ENCODE assay signal across 8 cellular contexts in the genomic region with DNA sequence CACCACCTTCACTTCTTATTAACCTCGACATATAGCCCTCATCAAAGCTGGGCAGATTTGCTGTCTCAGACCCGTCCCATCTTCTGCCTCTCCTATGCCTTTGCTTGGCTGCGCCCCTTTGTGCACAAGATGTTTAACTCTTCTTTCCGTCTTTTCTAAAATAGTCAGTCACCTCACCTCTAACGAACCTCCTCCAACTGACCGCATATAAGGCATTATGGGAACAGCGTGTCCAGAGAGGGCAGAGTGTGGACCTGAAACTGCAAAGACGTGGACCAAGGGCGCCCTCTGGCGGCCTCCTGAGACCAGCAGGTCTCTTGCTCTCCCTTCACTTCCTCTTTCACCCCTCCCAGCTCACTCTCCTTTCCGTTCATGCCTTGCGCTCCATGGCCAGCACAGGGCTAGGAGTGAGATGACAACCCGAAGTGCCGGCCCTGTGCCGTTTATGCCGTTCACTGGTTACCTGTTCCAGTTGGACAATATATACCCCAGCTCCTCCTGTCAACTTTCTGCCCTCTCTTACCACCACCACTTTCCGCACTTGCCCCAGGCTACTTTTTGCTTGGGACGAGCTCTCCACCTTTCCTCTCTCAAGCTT. TPM values are rescaled to one million over a fixed set of nuclear protein-coding genes. Genes with fewer than 3 reads are reported as not detected.
DNase-seq lines count a peak whose midpoint lies in the region; TF ChIP-seq lines count a peak whose summit lies in the region.

No MANE protein-coding gene starts in this region.

- H2AFZ ChIP-seq in OCI-LY3 (ENCODE audit: low read depth, low read length): no peak overlapping the region

- H3K4me1 ChIP-seq in HUES64 (ENCODE audit: insufficient read depth, low read length): peaks cover 17% of the 10 kb centered on the region; the same call in 1 of the 2 replicates
- peaks cover 25% of the 10 kb centered on the region for H3K4me1 ChIP-seq in OCI-LY3 (ENCODE audit: low read length)
- H3K4me1 ChIP-seq in esophagus (ENCODE audit: control insufficient read depth in 2 of 2, insufficient read depth in 2 of 2, low read length in 1 of 2): peaks cover 3 to 11% of the 10 kb centered on the region in 2 donors
- H3K4me1 ChIP-seq in muscle layer of colon (ENCODE audit: insufficient read depth, low read length): peaks cover 42% of the 10 kb centered on the region

- peaks cover 36% of the 10 kb centered on the region for H4K20me1 ChIP-seq in OCI-LY3 (ENCODE audit: insufficient read depth, low read length)

- in situ Hi-C loops in GM13977 (cut with MboI; ENCODE audit: low pct_unique_long_range_greater_than_20kb, low sequenced_read_pairs, unreplicated experiment): no loop called here

- TF ChIP-seq CTCF in 22Rv1 (IDR thresholded peaks at IDR 0.05): peak; percentile 98
- peak; percentile 96 for TF ChIP-seq CTCF in GM13977 (IDR thresholded peaks at IDR 0.05; ENCODE audit: extremely low read depth, insufficient read depth, missing control alignments)
- TF ChIP-seq CTCF in OCI-LY3 (IDR thresholded peaks at IDR 0.05; ENCODE audit: low read depth, low read length): peak; percentile 96

- H3K9me3 ChIP-seq in HUES64 (ENCODE audit: insufficient read depth, low read depth, low read length) (no peaks in the 10 kb centered on the region), OCI-LY3 (ENCODE audit: insufficient read depth, low read length) (no peaks in the 10 kb centered on the region), esophagus (ENCODE audit: control insufficient read depth in 2 of 2, insufficient read depth in 1 of 2, low read depth in 1 of 2, low read length in 1 of 2) (no peaks in the 10 kb centered on the region), muscle layer of colon (ENCODE audit: low read length) (no peaks in the 10 kb centered on the region)

- WGBS in HUES64: 20% methylated on average over 18 of the region's 18 CpGs
- 11 to 12% methylated on average over 18 of the region's 18 CpGs for WGBS in esophagus, 2 donors

- H3K79me2 ChIP-seq in OCI-LY3 (ENCODE audit: low read length): peaks cover 85% of the 10 kb centered on the region

- H3K27ac ChIP-seq in 22Rv1: peak overlapping the region; percentile 92
- no peak overlapping the region for H3K27ac ChIP-seq in HUES64 (ENCODE audit: low read depth, low read length)
- peak overlapping the region; percentile 72 for H3K27ac ChIP-seq in OCI-LY3 (ENCODE audit: low read length)
- peak overlapping the region in 1 of 2 donors; percentile 69 for H3K27ac ChIP-seq in esophagus (ENCODE audit: low read depth in 2 of 2, low read length in 1 of 2)
- peak overlapping the region; percentile 68 for H3K27ac ChIP-seq in muscle layer of colon (ENCODE audit: low read depth, low read length)

- H3K27me3 ChIP-seq in HUES64 (ENCODE audit: insufficient read depth, low read length) (no peaks in the 10 kb centered on the region), OCI-LY3 (ENCODE audit: low read depth, low read length) (no peaks in the 10 kb centered on the region), esophagus (ENCODE audit: control insufficient read depth in 1 of 2, insufficient read depth in 2 of 2, low read length in 2 of 2) (no peaks in the 10 kb centered on the region), muscle layer of colon (ENCODE audit: control insufficient read depth in 1 of 2, insufficient read depth in 2 of 2, low read length in 2 of 2) (no peaks in the 10 kb centered on the region)

- peak overlapping the region; percentile 95 for H3K4me2 ChIP-seq in OCI-LY3 (ENCODE audit: low read length)

- H3K4me3 ChIP-seq in HUES64 (ENCODE audit: low read length): peak overlapping the region; percentile 71
- peak overlapping the region; percentile 82 for H3K4me3 ChIP-seq in OCI-LY3 (ENCODE audit: low read length)
- peak overlapping the region; percentile 32 to 99 for H3K4me3 ChIP-seq in esophagus (ENCODE audit: low read depth in 1 of 2, low read length in 2 of 2)
- peak overlapping the region; percentile 32 to 99 for H3K4me3 ChIP-seq in muscle layer of colon (ENCODE audit: low read depth in 1 of 2, low read length in 2 of 2)

- no peak overlapping the region for H3K9ac ChIP-seq in HUES64 (ENCODE audit: low read depth, low read length)
- H3K9ac ChIP-seq in OCI-LY3 (ENCODE audit: low read length): peak overlapping the region; percentile 96
- peak overlapping the region; percentile 66 for H3K9ac ChIP-seq in muscle layer of colon (ENCODE audit: low read length)

- H3K36me3 ChIP-seq in HUES64 (ENCODE audit: insufficient read depth, low read length): peaks cover 44% of the 10 kb centered on the region
- peaks cover 52% of the 10 kb centered on the region for H3K36me3 ChIP-seq in OCI-LY3 (replicated peaks; ENCODE audit: low read depth, low read length)
- H3K36me3 ChIP-seq in esophagus (ENCODE audit: control insufficient read depth in 2 of 2, insufficient read depth in 2 of 2, low read length in 1 of 2): peaks cover 21 to 24% of the 10 kb centered on the region in 2 donors
- peaks cover 50% of the 10 kb centered on the region for H3K36me3 ChIP-seq in muscle layer of colon (ENCODE audit: insufficient read depth, low read length)

- DNase-seq in GM13977 (ENCODE audit: low spot score) (peak; percentile 85), activated T-cell treated with anti-CD3 and anti-CD28 coated beads for 24 hours (ENCODE audit: low read depth) (peak; percentile 68)
- DNase-seq in stimulated activated CD8-positive, alpha-beta memory T cell treated with anti-CD3 and anti-CD28 coated beads, Interleukin-4, amount 100 ng/mL, for 24 hours (ENCODE audit: low read depth): peak; percentile 66

RNA-seq across cellular contexts. Expression of gene METTL25B, which starts 2.5 kb away (rescaled TPM):
- 15.7 TPM for polyA plus RNA-seq in HUES64 (2013, experiment 1 of 2)
- polyA plus RNA-seq in HUES64 (2013, experiment 2 of 2): 22.1 TPM
- polyA plus RNA-seq in esophagus: 10 to 100 TPM; 18.5 to 38.3 TPM

RNA-seq across cellular contexts. Expression of gene ISG20L2, which starts 2.8 kb away (rescaled TPM):
- 44.6 TPM for polyA plus RNA-seq in HUES64 (2013, experiment 1 of 2)
- polyA plus RNA-seq in HUES64 (2013, experiment 2 of 2): 37.2 TPM
- polyA plus RNA-seq in esophagus: 10 to 100 TPM in 1 of 2 donors, 1 to 10 TPM in 1; 8.5 to 16.5 TPM

RNA-seq across cellular contexts. Expression of gene MRPL24, which starts 15.1 kb away (rescaled TPM):
- 28.7 TPM for polyA plus RNA-seq in HUES64 (2013, experiment 1 of 2)
- polyA plus RNA-seq in HUES64 (2013, experiment 2 of 2): 31.2 TPM
- polyA plus RNA-seq in esophagus: 10 to 100 TPM; 79.3 to 81.0 TPM

RNA-seq across cellular contexts. Expression of gene CRABP2, which starts 20.4 kb away (rescaled TPM):
- polyA plus RNA-seq in HUES64 (2013, experiment 1 of 2): 229 TPM
- 318 TPM for polyA plus RNA-seq in HUES64 (2013, experiment 2 of 2)
- polyA plus RNA-seq in esophagus: 1,000 to 10,000 TPM; 1,310 to 1,799 TPM

RNA-seq across cellular contexts. Expression of gene HDGF, which starts 25.7 kb away (rescaled TPM):
- 256 TPM for polyA plus RNA-seq in HUES64 (2013, experiment 1 of 2)
- 262 TPM for polyA plus RNA-seq in HUES64 (2013, experiment 2 of 2)
- polyA plus RNA-seq in esophagus: 100 to 1,000 TPM in 1 of 2 donors, 10 to 100 TPM in 1; 88.6 to 150 TPM
